In the genomic region with DNA sequence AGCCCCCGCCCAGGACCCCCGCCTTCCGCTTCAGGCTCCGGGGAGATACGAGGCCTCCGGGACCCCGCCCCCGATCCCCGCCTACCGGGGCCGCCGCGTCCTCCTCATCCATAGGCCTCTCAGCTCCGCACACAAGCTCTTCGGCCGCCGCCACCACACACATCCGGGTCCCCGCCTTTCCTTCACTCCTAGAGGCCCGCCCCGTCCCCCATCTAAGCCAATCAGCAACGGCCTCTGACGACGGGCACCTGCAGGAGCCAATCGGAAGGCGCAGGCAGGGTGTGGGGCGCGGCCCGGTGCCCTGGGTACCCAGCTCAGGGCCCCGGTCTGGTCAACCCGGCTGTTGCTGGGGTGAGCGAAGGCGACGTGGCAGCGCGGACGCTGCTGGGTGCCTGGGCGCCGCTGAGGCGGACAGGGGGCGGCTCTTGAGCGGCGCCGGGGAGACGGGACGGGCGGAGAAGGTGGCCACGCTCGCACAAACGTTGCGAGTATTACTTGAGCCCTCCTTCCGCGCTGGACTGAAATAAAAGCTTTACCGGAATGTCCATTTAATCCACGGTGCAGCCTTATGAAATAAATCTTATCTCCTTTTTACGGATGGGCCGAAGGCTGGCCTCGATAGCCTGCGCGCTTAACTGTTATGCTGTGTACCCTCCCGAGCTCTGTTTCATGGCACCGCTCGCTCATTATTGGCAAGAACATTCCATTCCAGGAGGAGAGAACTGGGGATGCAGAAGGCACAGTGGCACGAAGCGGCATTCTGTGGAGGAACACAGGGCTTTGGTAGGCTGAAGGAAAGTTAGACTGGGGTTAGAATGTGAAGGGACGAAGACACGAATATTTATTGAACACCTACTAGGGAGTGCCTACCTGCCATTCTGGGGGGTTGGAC, we compare ENCODE assay signal across 1 cellular context.
TF ChIP-seq lines count a peak whose summit lies in the region.

A gene with protein sequence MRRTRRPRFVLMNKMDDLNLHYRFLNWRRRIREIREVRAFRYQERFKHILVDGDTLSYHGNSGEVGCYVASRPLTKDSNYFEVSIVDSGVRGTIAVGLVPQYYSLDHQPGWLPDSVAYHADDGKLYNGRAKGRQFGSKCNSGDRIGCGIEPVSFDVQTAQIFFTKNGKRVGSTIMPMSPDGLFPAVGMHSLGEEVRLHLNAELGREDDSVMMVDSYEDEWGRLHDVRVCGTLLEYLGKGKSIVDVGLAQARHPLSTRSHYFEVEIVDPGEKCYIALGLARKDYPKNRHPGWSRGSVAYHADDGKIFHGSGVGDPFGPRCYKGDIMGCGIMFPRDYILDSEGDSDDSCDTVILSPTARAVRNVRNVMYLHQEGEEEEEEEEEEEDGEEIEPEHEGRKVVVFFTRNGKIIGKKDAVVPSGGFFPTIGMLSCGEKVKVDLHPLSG (minus strand): TSS at position 165 of the 892 bp plus-strand sequence. CDS start 57 bp downstream, at position 108.

TF ChIP-seq in GM12878, 131 proteins besides CTCF, POLR2A, EP300 and RAD21 (continued from another document and continues in another):
- TF ChIP-seq, protein P1, sequence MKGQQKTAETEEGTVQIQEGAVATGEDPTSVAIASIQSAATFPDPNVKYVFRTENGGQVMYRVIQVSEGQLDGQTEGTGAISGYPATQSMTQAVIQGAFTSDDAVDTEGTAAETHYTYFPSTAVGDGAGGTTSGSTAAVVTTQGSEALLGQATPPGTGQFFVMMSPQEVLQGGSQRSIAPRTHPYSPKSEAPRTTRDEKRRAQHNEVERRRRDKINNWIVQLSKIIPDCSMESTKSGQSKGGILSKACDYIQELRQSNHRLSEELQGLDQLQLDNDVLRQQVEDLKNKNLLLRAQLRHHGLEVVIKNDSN (IDR thresholded peaks at IDR 0.05; ENCODE audit: borderline replicate concordance, extremely low read length, insufficient read depth, low read depth, low read length) = no peak
- TF ChIP-seq KLF5 (IDR thresholded peaks at IDR 0.05; ENCODE audit: partially characterized antibody) (peak; percentile 72), CBX3 (IDR thresholded peaks at IDR 0.05; ENCODE audit: borderline replicate concordance, low read depth) (no peak), PML (IDR thresholded peaks at IDR 0.05; ENCODE audit: low read length) (peak; percentile 63; the same call in 1 of the 2 replicates), JUND (IDR thresholded peaks at IDR 0.05; ENCODE audit: low read depth, low read length) (no peak), NFYA (IDR thresholded peaks at IDR 0.05; ENCODE audit: borderline replicate concordance, low read depth, low read length) (peak; percentile 30), BRCA1 (IDR thresholded peaks at IDR 0.05; ENCODE audit: low read depth, low read length) (no peak), MYB (IDR thresholded peaks at IDR 0.05; ENCODE audit: borderline replicate concordance, low read depth, low read length) (no peak), NFIC (IDR thresholded peaks at IDR 0.05; ENCODE audit: low read depth, low read length) (no peak), MTA3 (IDR thresholded peaks at IDR 0.05; ENCODE audit: borderline replicate concordance, low read length) (no peak), SIN3A (IDR thresholded peaks at IDR 0.05; ENCODE audit: low read depth, low read length) (no peak), ZNF207 (IDR thresholded peaks at IDR 0.05; ENCODE audit: borderline replicate concordance) (0 out of 2 replicates have a peak, but pooled peaks have one; percentile 67), KAT2A (conservative IDR thresholded peaks at IDR 0.05; ENCODE audit: control insufficient read depth, low read depth, low read length) (no peak), BACH1 (IDR thresholded peaks at IDR 0.05; ENCODE audit: borderline replicate concordance) (peak; percentile 81; the same call in 1 of the 2 replicates), STAT3 (IDR thresholded peaks at IDR 0.05; ENCODE audit: low read depth, low read length) (no peak), DPF2 (IDR thresholded peaks at IDR 0.05) (peak; percentile 99), IKZF2 (IDR thresholded peaks at IDR 0.05) (no peak), RBBP5 (conservative IDR thresholded peaks at IDR 0.05) (no peak), IKZF1 (conservative IDR thresholded peaks at IDR 0.05) (peak; percentile 42), CREB1 (IDR thresholded peaks at IDR 0.05; ENCODE audit: low read depth) (peak; percentile 72; the same call in 1 of the 2 replicates), STAT1 (conservative IDR thresholded peaks at IDR 0.05) (0 out of 2 replicates have a peak, but pooled peaks have one; percentile 49), BCL11A (IDR thresholded peaks at IDR 0.05; ENCODE audit: low read depth, low read length) (no peak), EED (IDR thresholded peaks at IDR 0.05; ENCODE audit: low read depth) (no peak), IRF4 (IDR thresholded peaks at IDR 0.05; ENCODE audit: low read depth, low read length) (no peak), NR2C2 (IDR thresholded peaks at IDR 0.05; ENCODE audit: borderline replicate concordance, control insufficient read depth, insufficient read length, low read depth) (no peak), NR2F1 (conservative IDR thresholded peaks at IDR 0.05) (peak; percentile 34; the same call in 1 of the 2 replicates), HCFC1 (IDR thresholded peaks at IDR 0.05; ENCODE audit: low read length) (no peak), ZSCAN29 (IDR thresholded peaks at IDR 0.05) (0 out of 2 replicates have a peak, but pooled peaks have one; percentile 30), SPI1 (IDR thresholded peaks at IDR 0.05; ENCODE audit: borderline replicate concordance, insufficient read depth, low read depth, low read length) (no peak), RUNX3 (IDR thresholded peaks at IDR 0.05; ENCODE audit: low read length) (0 out of 2 replicates have a peak, but pooled peaks have one; percentile 6), CHD2 (IDR thresholded peaks at IDR 0.05; ENCODE audit: borderline replicate concordance, low read depth, low read length) (peak; percentile 96), EGR1 (IDR thresholded peaks at IDR 0.05; ENCODE audit: borderline replicate concordance in 1 of 2, low read depth in 2 of 2, low read length in 2 of 2) (peak in 1 of 2 experiments; percentile 29; a peak in 1 of 3 replicates), FOS (IDR thresholded peaks at IDR 0.05; ENCODE audit: borderline replicate concordance, extremely low read depth, insufficient read length) (peak; percentile 89), ESRRA (IDR thresholded peaks at IDR 0.05; ENCODE audit: low read length) (no peak), TAF1 (IDR thresholded peaks at IDR 0.05; ENCODE audit: borderline replicate concordance, low read depth, low read length) (peak; percentile 69; the same call in 1 of the 2 replicates), TCF3 (IDR thresholded peaks at IDR 0.05; ENCODE audit: borderline replicate concordance, insufficient read depth, low read depth, low read length) (peak; percentile 68; the same call in 1 of the 2 replicates)
- TF ChIP-seq, protein P2, sequence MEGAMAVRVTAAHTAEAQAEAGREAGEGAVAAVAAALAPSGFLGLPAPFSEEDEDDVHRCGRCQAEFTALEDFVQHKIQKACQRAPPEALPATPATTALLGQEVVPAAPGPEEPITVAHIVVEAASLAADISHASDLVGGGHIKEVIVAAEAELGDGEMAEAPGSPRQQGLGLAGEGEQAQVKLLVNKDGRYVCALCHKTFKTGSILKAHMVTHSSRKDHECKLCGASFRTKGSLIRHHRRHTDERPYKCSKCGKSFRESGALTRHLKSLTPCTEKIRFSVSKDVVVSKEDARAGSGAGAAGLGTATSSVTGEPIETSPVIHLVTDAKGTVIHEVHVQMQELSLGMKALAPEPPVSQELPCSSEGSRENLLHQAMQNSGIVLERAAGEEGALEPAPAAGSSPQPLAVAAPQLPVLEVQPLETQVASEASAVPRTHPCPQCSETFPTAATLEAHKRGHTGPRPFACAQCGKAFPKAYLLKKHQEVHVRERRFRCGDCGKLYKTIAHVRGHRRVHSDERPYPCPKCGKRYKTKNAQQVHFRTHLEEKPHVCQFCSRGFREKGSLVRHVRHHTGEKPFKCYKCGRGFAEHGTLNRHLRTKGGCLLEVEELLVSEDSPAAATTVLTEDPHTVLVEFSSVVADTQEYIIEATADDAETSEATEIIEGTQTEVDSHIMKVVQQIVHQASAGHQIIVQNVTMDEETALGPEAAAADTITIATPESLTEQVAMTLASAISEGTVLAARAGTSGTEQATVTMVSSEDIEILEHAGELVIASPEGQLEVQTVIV (IDR thresholded peaks at IDR 0.05; ENCODE audit: borderline replicate concordance, partially characterized antibody) = peak; percentile 48
- TF ChIP-seq, protein P3, sequence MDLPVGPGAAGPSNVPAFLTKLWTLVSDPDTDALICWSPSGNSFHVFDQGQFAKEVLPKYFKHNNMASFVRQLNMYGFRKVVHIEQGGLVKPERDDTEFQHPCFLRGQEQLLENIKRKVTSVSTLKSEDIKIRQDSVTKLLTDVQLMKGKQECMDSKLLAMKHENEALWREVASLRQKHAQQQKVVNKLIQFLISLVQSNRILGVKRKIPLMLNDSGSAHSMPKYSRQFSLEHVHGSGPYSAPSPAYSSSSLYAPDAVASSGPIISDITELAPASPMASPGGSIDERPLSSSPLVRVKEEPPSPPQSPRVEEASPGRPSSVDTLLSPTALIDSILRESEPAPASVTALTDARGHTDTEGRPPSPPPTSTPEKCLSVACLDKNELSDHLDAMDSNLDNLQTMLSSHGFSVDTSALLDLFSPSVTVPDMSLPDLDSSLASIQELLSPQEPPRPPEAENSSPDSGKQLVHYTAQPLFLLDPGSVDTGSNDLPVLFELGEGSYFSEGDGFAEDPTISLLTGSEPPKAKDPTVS (IDR thresholded peaks at IDR 0.05; ENCODE audit: low read depth, low read length) = no peak
- TF ChIP-seq, protein P4, sequence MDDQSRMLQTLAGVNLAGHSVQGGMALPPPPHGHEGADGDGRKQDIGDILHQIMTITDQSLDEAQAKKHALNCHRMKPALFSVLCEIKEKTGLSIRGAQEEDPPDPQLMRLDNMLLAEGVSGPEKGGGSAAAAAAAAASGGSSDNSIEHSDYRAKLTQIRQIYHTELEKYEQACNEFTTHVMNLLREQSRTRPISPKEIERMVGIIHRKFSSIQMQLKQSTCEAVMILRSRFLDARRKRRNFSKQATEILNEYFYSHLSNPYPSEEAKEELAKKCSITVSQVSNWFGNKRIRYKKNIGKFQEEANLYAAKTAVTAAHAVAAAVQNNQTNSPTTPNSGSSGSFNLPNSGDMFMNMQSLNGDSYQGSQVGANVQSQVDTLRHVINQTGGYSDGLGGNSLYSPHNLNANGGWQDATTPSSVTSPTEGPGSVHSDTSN (IDR thresholded peaks at IDR 0.05; ENCODE audit: insufficient replicate concordance, low read depth, low read length) = peak; percentile 100
- TF ChIP-seq, protein P5, sequence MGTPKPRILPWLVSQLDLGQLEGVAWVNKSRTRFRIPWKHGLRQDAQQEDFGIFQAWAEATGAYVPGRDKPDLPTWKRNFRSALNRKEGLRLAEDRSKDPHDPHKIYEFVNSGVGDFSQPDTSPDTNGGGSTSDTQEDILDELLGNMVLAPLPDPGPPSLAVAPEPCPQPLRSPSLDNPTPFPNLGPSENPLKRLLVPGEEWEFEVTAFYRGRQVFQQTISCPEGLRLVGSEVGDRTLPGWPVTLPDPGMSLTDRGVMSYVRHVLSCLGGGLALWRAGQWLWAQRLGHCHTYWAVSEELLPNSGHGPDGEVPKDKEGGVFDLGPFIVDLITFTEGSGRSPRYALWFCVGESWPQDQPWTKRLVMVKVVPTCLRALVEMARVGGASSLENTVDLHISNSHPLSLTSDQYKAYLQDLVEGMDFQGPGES (IDR thresholded peaks at IDR 0.05) = peak; percentile 97
- TF ChIP-seq, protein P6, sequence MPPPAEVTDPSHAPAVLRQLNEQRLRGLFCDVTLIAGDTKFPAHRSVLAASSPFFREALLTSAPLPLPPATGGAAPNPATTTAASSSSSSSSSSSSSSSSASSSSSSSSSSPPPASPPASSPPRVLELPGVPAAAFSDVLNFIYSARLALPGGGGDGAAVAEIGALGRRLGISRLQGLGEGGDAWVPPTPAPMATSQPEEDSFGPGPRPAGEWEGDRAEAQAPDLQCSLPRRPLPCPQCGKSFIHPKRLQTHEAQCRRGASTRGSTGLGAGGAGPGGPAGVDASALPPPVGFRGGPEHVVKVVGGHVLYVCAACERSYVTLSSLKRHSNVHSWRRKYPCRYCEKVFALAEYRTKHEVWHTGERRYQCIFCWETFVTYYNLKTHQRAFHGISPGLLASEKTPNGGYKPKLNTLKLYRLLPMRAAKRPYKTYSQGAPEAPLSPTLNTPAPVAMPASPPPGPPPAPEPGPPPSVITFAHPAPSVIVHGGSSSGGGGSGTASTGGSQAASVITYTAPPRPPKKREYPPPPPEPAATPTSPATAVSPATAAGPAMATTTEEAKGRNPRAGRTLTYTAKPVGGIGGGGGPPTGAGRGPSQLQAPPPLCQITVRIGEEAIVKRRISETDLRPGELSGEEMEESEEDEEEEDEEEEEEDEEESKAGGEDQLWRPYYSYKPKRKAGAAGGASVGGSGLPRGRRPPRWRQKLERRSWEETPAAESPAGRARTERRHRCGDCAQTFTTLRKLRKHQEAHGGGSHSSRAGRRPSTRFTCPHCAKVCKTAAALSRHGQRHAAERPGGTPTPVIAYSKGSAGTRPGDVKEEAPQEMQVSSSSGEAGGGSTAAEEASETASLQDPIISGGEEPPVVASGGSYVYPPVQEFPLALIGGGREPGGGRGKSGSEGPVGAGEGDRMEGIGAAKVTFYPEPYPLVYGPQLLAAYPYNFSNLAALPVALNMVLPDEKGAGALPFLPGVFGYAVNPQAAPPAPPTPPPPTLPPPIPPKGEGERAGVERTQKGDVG (CRISPR knock-in tag; IDR thresholded peaks at IDR 0.05) = no peak
- TF ChIP-seq, protein P7, sequence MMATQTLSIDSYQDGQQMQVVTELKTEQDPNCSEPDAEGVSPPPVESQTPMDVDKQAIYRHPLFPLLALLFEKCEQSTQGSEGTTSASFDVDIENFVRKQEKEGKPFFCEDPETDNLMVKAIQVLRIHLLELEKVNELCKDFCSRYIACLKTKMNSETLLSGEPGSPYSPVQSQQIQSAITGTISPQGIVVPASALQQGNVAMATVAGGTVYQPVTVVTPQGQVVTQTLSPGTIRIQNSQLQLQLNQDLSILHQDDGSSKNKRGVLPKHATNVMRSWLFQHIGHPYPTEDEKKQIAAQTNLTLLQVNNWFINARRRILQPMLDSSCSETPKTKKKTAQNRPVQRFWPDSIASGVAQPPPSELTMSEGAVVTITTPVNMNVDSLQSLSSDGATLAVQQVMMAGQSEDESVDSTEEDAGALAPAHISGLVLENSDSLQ (IDR thresholded peaks at IDR 0.05) = peak; percentile 99
- TF ChIP-seq, protein P8, sequence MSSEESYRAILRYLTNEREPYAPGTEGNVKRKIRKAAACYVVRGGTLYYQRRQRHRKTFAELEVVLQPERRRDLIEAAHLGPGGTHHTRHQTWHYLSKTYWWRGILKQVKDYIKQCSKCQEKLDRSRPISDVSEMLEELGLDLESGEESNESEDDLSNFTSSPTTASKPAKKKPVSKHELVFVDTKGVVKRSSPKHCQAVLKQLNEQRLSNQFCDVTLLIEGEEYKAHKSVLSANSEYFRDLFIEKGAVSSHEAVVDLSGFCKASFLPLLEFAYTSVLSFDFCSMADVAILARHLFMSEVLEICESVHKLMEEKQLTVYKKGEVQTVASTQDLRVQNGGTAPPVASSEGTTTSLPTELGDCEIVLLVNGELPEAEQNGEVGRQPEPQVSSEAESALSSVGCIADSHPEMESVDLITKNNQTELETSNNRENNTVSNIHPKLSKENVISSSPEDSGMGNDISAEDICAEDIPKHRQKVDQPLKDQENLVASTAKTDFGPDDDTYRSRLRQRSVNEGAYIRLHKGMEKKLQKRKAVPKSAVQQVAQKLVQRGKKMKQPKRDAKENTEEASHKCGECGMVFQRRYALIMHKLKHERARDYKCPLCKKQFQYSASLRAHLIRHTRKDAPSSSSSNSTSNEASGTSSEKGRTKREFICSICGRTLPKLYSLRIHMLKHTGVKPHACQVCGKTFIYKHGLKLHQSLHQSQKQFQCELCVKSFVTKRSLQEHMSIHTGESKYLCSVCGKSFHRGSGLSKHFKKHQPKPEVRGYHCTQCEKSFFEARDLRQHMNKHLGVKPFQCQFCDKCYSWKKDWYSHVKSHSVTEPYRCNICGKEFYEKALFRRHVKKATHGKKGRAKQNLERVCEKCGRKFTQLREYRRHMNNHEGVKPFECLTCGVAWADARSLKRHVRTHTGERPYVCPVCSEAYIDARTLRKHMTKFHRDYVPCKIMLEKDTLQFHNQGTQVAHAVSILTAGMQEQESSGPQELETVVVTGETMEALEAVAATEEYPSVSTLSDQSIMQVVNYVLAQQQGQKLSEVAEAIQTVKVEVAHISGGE (CRISPR knock-in tag; IDR thresholded peaks at IDR 0.05) = no peak
